Comparison of ENCODE assay signal across 30 cellular contexts in the genomic region with DNA sequence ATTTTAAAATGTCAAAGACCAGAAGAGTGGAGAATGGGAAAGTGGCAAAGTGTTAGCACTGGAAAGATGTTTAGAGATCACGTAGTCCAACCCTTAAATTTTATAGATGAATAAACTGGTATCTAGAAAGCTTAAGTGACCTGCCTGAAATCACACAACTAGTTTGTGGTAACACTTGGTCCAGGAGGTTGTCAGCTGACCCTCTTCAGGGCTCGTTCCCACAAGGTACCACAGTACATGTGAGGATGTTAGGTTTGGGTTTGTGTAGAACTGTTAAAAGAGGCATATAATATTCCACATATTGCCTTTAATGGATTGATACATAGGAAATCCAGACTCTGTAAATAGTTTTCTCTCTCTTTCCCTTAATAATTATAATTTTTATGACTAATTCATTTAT. TPM values are rescaled to one million over a fixed set of nuclear protein-coding genes. Genes with fewer than 3 reads are reported as not detected.
"Had no signal": no experiment of that assay in that cellular context is flagged by ENCODE, and none has a peak within 500 bp of the region (broad histone marks: within the 10 kb centered on the region; RNA-seq: fewer than 3 reads in every experiment).

No MANE protein-coding gene starts in this region.

- DNase-seq: naive thymus-derived CD8-positive, alpha-beta T cell; nephron progenitor cell; nucleus accumbens; ovary; posterior cingulate gyrus; psoas muscle; right cardiac atrium; spleen; stimulated activated CD4-positive, alpha-beta T cell treated with anti-CD3 and anti-CD28 coated beads, Interleukin-12 subunit alpha, Interleukin-12 subunit beta, amount 100 ng/mL, for 4 hours; stimulated activated CD4-positive, alpha-beta T cell treated with anti-CD3 and anti-CD28 coated beads, Interleukin-1b, Interleukin-23, amount 100 ng/mL, for 48 hours; stimulated activated CD4-positive, alpha-beta T cell treated with anti-CD3 and anti-CD28 coated beads, Interleukin-4, amount 100 ng/mL, for 1 hour; stimulated activated CD4-positive, alpha-beta T cell treated with anti-CD3 and anti-CD28 coated beads, Interleukin-4, amount 100 ng/mL, for 4 hours; stimulated activated CD8-positive, alpha-beta memory T cell treated with anti-CD3 and anti-CD28 coated beads, Interleukin-4, amount 100 ng/mL, for 48 hours; stimulated activated naive CD4-positive, alpha-beta T cell; stimulated activated naive CD8-positive, alpha-beta T cell treated with anti-CD3 and anti-CD28 coated beads, Interleukin-15, amount 100 ng/mL, for 72 hours; stimulated activated naive CD8-positive, alpha-beta T cell treated with anti-CD3 and anti-CD28 coated beads, Interleukin-15, Interleukin-2, amounts not matched to agents 100 U/mL and 50 U/mL, for 24 hours; substantia nigra; testis; tibial artery; transverse colon; upper lobe of right lung; uterus had no signal

- H3K4me2 ChIP-seq: smooth muscle cell had no signal

- H3K27me3 ChIP-seq: neutrophil, ovary, suprapubic skin, testis, tibial artery, transverse colon, upper lobe of right lung, uterus had no signal

- H3K27ac ChIP-seq: neutrophil, ovary, parathyroid adenoma, psoas muscle, skin epidermis, spleen, suprapubic skin, testis, tibial artery, transverse colon, upper lobe of right lung, uterus had no signal

- H2AFZ ChIP-seq: parathyroid adenoma had no signal

- H3K9ac ChIP-seq: parathyroid adenoma had no signal

- H3K4me1 ChIP-seq: parathyroid adenoma, psoas muscle, spleen, suprapubic skin, testis, tibial artery, transverse colon, upper lobe of right lung, uterus had no signal

- H3K36me3 ChIP-seq: neutrophil, ovary, spleen, upper lobe of right lung, uterus had no signal

- H3K9me3 ChIP-seq: neutrophil, ovary, psoas muscle, spleen, suprapubic skin, testis, tibial artery, transverse colon, upper lobe of right lung, uterus had no signal

- ATAC-seq: naive thymus-derived CD8-positive, alpha-beta T cell; natural killer cell treated with Interleukin-12 subunit alpha and Interleukin-12 subunit beta and Interleukin-15 and Interleukin-18, amount 100 ng/mL, for 72 hours; psoas muscle; right cardiac atrium; sciatic nerve; stimulated activated memory B cell treated with anti-CD40 and anti-IgM and Interleukin-4, amounts not matched to agents 10 μg/mL and 1 μg/mL and 100 μg/mL, for 72 hours; stimulated activated naive CD8-positive, alpha-beta T cell treated with anti-CD3 and anti-CD28 coated beads, Interleukin-15, amount 100 ng/mL, for 72 hours; stimulated activated naive CD8-positive, alpha-beta T cell treated with anti-CD3 and anti-CD28 coated beads, Interleukin-15, Interleukin-2, amounts not matched to agents 100 U/mL and 50 U/mL, for 24 hours; upper lobe of right lung had no signal

- H3K4me3 ChIP-seq: ovary, psoas muscle, skin epidermis, smooth muscle cell, spleen, suprapubic skin, testis, tibial artery, transverse colon, upper lobe of right lung, uterus had no signal

RNA-seq across cellular contexts. Expression of gene ENPP1, which starts 39.1 kb away (rescaled TPM):
- polyA plus RNA-seq: naive thymus-derived CD8-positive, alpha-beta T cell had no signal
